ENCODE assay signal across 10 cellular contexts in the genomic region with DNA sequence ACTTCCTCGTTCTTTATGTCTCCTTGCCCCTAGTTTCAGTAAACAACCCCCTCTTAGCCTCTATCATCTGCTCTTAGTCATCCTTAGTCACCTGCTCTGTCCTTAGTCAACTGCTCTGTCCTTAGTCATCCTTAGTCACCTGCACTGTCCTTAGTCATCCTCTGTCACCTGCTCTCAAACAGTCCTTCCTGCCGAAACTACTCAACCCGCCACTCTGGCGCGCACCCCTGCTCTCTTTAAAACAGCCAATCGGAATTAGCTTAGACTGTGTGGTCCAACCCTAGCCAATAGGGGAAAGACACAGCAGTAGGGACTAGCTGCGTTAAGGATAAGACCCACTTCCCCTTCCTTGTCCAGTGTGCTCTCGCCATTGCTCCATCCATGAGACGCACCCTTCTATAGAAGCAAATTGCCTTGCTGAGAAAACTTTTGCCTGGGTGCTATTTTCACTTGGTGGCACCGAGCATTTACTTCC.
A peak's percentile ranks its signal among the peaks of the same experiment; 100 is the strongest.
DNase-seq lines count a peak whose midpoint lies in the region; ATAC-seq and TF ChIP-seq lines count a peak whose summit lies in the region.
"Had no signal": no experiment of that assay in that cellular context is flagged by ENCODE, and none has a peak within 500 bp of the region (broad histone marks: within the 10 kb centered on the region; RNA-seq: fewer than 3 reads in every experiment).

No MANE protein-coding gene starts in this region.

- 97 to 98% (median 97%) methylated on average over 10 of the region's 10 CpGs for WGBS in heart left ventricle, 4 donors

- H3K4me3 Mint-ChIP-seq in T-helper 17 cell, result no peak overlapping the region

- no peak for TF ChIP-seq POLR2A in heart left ventricle (IDR thresholded peaks at IDR 0.05)

- no peaks in the 10 kb centered on the region for H3K27me3 Mint-ChIP-seq in T-helper 17 cell

- intact Hi-C loops in heart left ventricle (cut with DNase I), result loop anchor here in 2 of 10 donors (5.0 kb wide), 2 partner anchors 70 to 235 kb away; no protein-coding TSS in a partner anchor

- peak overlapping the region; percentile 48 to 53 for H3K27ac Mint-ChIP-seq in activated naive CD4-positive, alpha-beta T cell treated with anti-CD3 and anti-CD28 coated beads, Interleukin-2, amount 50 U/mL, for 72 hours
- no peak overlapping the region for H3K27ac Mint-ChIP-seq in T-helper 17 cell

- H3K4me1 ChIP-seq in skeletal muscle tissue (ENCODE audit: control insufficient read depth in 3 of 3, insufficient read depth in 3 of 3, low read length in 3 of 3) (peaks cover 13 to 27% (median 17%) of the 10 kb centered on the region in 3 donors), heart left ventricle (peaks cover 0 to 33% (median 18%) of the 10 kb centered on the region in 12 donors)

- TF ChIP-seq CTCF in heart left ventricle (IDR thresholded peaks at IDR 0.05) (no peak), omental fat pad (IDR thresholded peaks at IDR 0.05) (no peak)

- peaks cover 1% of the 10 kb centered on the region for H3K4me1 Mint-ChIP-seq in T-helper 17 cell

- peak; percentile 59 to 64 for ATAC-seq in activated naive CD4-positive, alpha-beta T cell treated with anti-CD3 and anti-CD28 coated beads, Interleukin-2, amount 50 U/mL, for 72 hours
- ATAC-seq in heart left ventricle (no peak), left lobe of liver (no peak), T-helper 17 cell (no peak), omental fat pad (ENCODE audit: low FRiP score) (no peak)
- ATAC-seq: Panc1 had no signal

- H3K36me3 Mint-ChIP-seq in activated naive CD4-positive, alpha-beta T cell treated with anti-CD3 and anti-CD28 coated beads, Interleukin-2, amount 50 U/mL, for 72 hours, result peaks cover 32 to 55% of the 10 kb centered on the region in 2 donors
- no peaks in the 10 kb centered on the region for H3K36me3 Mint-ChIP-seq in T-helper 17 cell (ENCODE audit: low read depth)

- peaks cover 0 to 2% (median 0%) of the 10 kb centered on the region in 3 donors for H3K9me3 ChIP-seq in skeletal muscle tissue (ENCODE audit: control insufficient read depth in 3 of 3, low read length in 3 of 3)
- peaks cover 0 to 9% (median 0%) of the 10 kb centered on the region in 12 donors for H3K9me3 ChIP-seq in heart left ventricle
- peaks cover 3% of the 10 kb centered on the region for H3K9me3 ChIP-seq in T-helper 17 cell (ENCODE audit: control insufficient read depth, low read length, poor library complexity, severe bottlenecking)

- H3K36me3 ChIP-seq in skeletal muscle tissue (ENCODE audit: control insufficient read depth in 3 of 3, insufficient read depth in 3 of 3, low read length in 3 of 3) (no peaks in the 10 kb centered on the region), heart left ventricle (no peaks in the 10 kb centered on the region)

- H3K9ac ChIP-seq in skeletal muscle tissue (ENCODE audit: low read depth in 1 of 3, low read length in 3 of 3), result no peak overlapping the region

- H3K27ac ChIP-seq in skeletal muscle tissue (ENCODE audit: low read depth, low read length), result peak overlapping the region; percentile 16
- no peak overlapping the region for H3K27ac ChIP-seq in heart left ventricle

- H3K27me3 ChIP-seq in skeletal muscle tissue (ENCODE audit: control insufficient read depth in 3 of 3, insufficient read depth in 3 of 3, low read length in 3 of 3), result no peaks in the 10 kb centered on the region
- H3K27me3 ChIP-seq in heart left ventricle, result no peaks in the 10 kb centered on the region

- H3K4me3 ChIP-seq in skeletal muscle tissue (ENCODE audit: low read length in 3 of 3) (no peak overlapping the region), heart left ventricle (no peak overlapping the region)

- DNase-seq in DMS53 treated with DMSO at 0.1 percent for 48 hours (lab: John Stamatoyannopoulos, UW; ENCODE audit: unreplicated experiment) (peak; percentile 88), RKO (ENCODE audit: low spot score) (peak; percentile 75), heart left ventricle (no peak), left lobe of liver (ENCODE audit: low spot score) (no peak), T-helper 17 cell (no peak), omental fat pad (ENCODE audit: low spot score) (no peak)
- DNase-seq in activated naive CD4-positive, alpha-beta T cell treated with anti-CD3 and anti-CD28 coated beads, Interleukin-2, amount 50 U/mL, for 72 hours (ENCODE audit: low spot score in 2 of 2), result peak in 1 of 2 donors; percentile 54
- DNase-seq: NCI-H1436 treated with DMSO at 0.1 percent for 48 hours had no signal

- peaks cover 10 to 11% of the 10 kb centered on the region in 2 donors for H3K9me3 Mint-ChIP-seq in activated naive CD4-positive, alpha-beta T cell treated with anti-CD3 and anti-CD28 coated beads, Interleukin-2, amount 50 U/mL, for 72 hours

Comparison
In these comparisons a context has a peak if more than half of its experiments do, and no peak if none do; other contexts are left out.
1. DNase-seq: peak in DMS53 treated with DMSO at 0.1 percent for 48 hours (single experiment) and RKO (single experiment); none in heart left ventricle (0 of 5), left lobe of liver (single experiment), T-helper 17 cell (0 of 3) and omental fat pad (single experiment).
2. ATAC-seq: peak in activated naive CD4-positive, alpha-beta T cell treated with anti-CD3 and anti-CD28 coated beads, Interleukin-2, amount 50 U/mL, for 72 hours (2 of 2); none in heart left ventricle (0 of 4), left lobe of liver (single experiment), T-helper 17 cell (single experiment) and omental fat pad (single experiment).